In genomic region chr14:54011001-54011400, GRCh38 we compare ENCODE assay signal across 13 cellular contexts. TPM values are rescaled to one million over a fixed set of nuclear protein-coding genes. Genes with fewer than 3 reads are reported as not detected.
"Had no signal": no experiment of that assay in that cellular context is flagged by ENCODE, and none has a peak within 500 bp of the region (broad histone marks: within the 10 kb centered on the region; RNA-seq: fewer than 3 reads in every experiment).

No MANE protein-coding gene starts in this region.

- H3K27ac Mint-ChIP-seq: activated naive CD4-positive, alpha-beta T cell treated with anti-CD3 and anti-CD28 coated beads for 36 hours; activated T-helper 17 cell treated with anti-CD3 and anti-CD28 coated beads, Interleukin-2, amount 50 U/mL, for 72 hours; mesothelial cell of epicardium; naive B cell; stimulated activated naive CD8-positive, alpha-beta T cell treated with anti-CD3 and anti-CD28 coated beads, Interleukin-15, amount 100 ng/mL, for 72 hours; T-helper 1 cell treated with Interleukin-12 subunit alpha and Interleukin-12 subunit beta and Interleukin-4 antibody, amounts not matched to agents 30 μg/mL and 1 μg/mL, for 36 hours; WTC11 had no signal

- H3K4me1 Mint-ChIP-seq: activated T-helper 17 cell treated with anti-CD3 and anti-CD28 coated beads, Interleukin-2, amount 50 U/mL, for 72 hours; naive B cell; stimulated activated naive CD8-positive, alpha-beta T cell treated with anti-CD3 and anti-CD28 coated beads, Interleukin-15, amount 100 ng/mL, for 72 hours had no signal

- H3K36me3 Mint-ChIP-seq: mesothelial cell of epicardium had no signal

- H3K27me3 ChIP-seq: testis had no signal

- H3K4me1 ChIP-seq: heart right ventricle, testis had no signal

- H3K9me3 ChIP-seq: heart right ventricle, testis had no signal

- H3K36me3 ChIP-seq: heart right ventricle had no signal

- H3K4me3 Mint-ChIP-seq: activated naive CD4-positive, alpha-beta T cell treated with anti-CD3 and anti-CD28 coated beads for 36 hours; activated T-helper 17 cell treated with anti-CD3 and anti-CD28 coated beads, Interleukin-2, amount 50 U/mL, for 72 hours; mesothelial cell of epicardium; naive B cell; stimulated activated naive CD8-positive, alpha-beta T cell treated with anti-CD3 and anti-CD28 coated beads, Interleukin-15, amount 100 ng/mL, for 72 hours; T-helper 1 cell treated with Interleukin-12 subunit alpha and Interleukin-12 subunit beta and Interleukin-4 antibody, amounts not matched to agents 30 μg/mL and 1 μg/mL, for 36 hours; WTC11 had no signal

- H3K27me3 Mint-ChIP-seq: stimulated activated naive CD8-positive, alpha-beta T cell treated with anti-CD3 and anti-CD28 coated beads, Interleukin-15, amount 100 ng/mL, for 72 hours had no signal

- ATAC-seq: activated T-helper 17 cell treated with anti-CD3 and anti-CD28 coated beads, Interleukin-2, amount 50 U/mL, for 72 hours; heart right ventricle; stimulated activated naive CD8-positive, alpha-beta T cell treated with anti-CD3 and anti-CD28 coated beads, Interleukin-15, amount 100 ng/mL, for 72 hours; WTC11 had no signal

- H3K4me3 ChIP-seq: heart right ventricle, testis had no signal

- H3K27ac ChIP-seq: heart right ventricle, testis had no signal

- DNase-seq: activated CD4-positive, alpha-beta T cell treated with anti-CD3 and anti-CD28 coated beads for 48 hours; activated naive CD4-positive, alpha-beta T cell treated with anti-CD3 and anti-CD28 coated beads for 36 hours; effector CD4-positive, alpha-beta T cell; heart right ventricle; naive B cell; occipital lobe; stimulated activated CD4-positive, alpha-beta T cell treated with anti-CD3 and anti-CD28 coated beads, Interleukin-4, amount 100 ng/mL, for 4 hours; stimulated activated naive CD8-positive, alpha-beta T cell treated with anti-CD3 and anti-CD28 coated beads, Interleukin-15, amount 100 ng/mL, for 72 hours; testis had no signal

RNA-seq across cellular contexts. Expression of gene BMP4, which starts 54.4 kb away (rescaled TPM):
- total RNA-seq: activated naive CD4-positive, alpha-beta T cell treated with anti-CD3 and anti-CD28 coated beads for 36 hours had no signal
